Comparison of ENCODE assay signal across 1 cellular context in genomic region chr4:83548151-83548905, GRCh38.
TF ChIP-seq lines count a peak whose summit lies in the region.

No MANE protein-coding gene starts in this region.

TF ChIP-seq in HCT116, 20 proteins besides CTCF, POLR2A, EP300 and RAD21 (continued from another document):
- no peak for TF ChIP-seq REST (IDR thresholded peaks at IDR 0.05; ENCODE audit: low read depth)
- TF ChIP-seq TCF7L2 (IDR thresholded peaks at IDR 0.05; ENCODE audit: borderline replicate concordance, extremely low read depth, insufficient read depth, insufficient read length) = peak; percentile 90
- TF ChIP-seq, protein P1, sequence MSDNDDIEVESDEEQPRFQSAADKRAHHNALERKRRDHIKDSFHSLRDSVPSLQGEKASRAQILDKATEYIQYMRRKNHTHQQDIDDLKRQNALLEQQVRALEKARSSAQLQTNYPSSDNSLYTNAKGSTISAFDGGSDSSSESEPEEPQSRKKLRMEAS (IDR thresholded peaks at IDR 0.05) = peak; percentile 89
- TF ChIP-seq ZNF274 (IDR thresholded peaks at IDR 0.05; ENCODE audit: low read depth, low read length) = no peak
- TF ChIP-seq EZH2 (IDR thresholded peaks at IDR 0.05) = no peak
- TF ChIP-seq CBX3 (IDR thresholded peaks at IDR 0.05; ENCODE audit: low read depth) = peak; percentile 96
TF ChIP-seq in HCT116: peak in this region for 13.
